ENCODE assay signal across 20 cellular contexts in the genomic region with DNA sequence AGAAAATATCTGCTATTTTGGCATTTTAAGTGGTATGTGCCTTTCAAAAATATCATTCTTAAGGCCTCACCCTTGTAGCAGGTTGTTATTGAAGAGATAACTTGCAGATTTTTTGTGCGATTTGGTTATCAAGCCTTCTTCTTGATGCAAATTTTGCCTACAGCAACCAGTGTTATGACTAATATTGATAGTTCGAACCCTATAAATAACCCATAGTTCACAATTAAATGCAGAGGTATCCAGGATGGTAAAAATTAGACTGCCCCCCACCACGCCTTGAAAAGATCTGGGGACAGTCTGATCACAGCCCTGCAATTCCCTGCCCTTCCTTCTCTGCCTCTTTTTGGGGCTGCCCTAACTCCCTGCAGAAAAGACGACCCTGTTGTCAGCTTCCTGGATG.
DNase-seq lines count a peak whose midpoint lies in the region; ATAC-seq and TF ChIP-seq lines count a peak whose summit lies in the region.
"Had no signal": no experiment of that assay in that cellular context is flagged by ENCODE, and none has a peak within 500 bp of the region (broad histone marks: within the 10 kb centered on the region; RNA-seq: fewer than 3 reads in every experiment).

No MANE protein-coding gene starts in this region.

- no peaks in the 10 kb centered on the region for H4K20me1 ChIP-seq in DOHH2 (ENCODE audit: control insufficient read depth, insufficient read depth, low read depth, low read length)

- H3K4me1 ChIP-seq in DOHH2 (ENCODE audit: control insufficient read depth, low read length): peaks cover 100% of the 10 kb centered on the region
- H3K4me1 ChIP-seq: Peyer's patch had no signal

- no peaks in the 10 kb centered on the region for H3K27me3 ChIP-seq in DOHH2 (ENCODE audit: control insufficient read depth, low read length)
- H3K27me3 ChIP-seq: Peyer's patch had no signal

- peak; percentile 13 for DNase-seq in GM20000 (ENCODE audit: low spot score)
- no peak for DNase-seq in GM19240 (ENCODE audit: insufficient read length, low spot score)
- DNase-seq in kidney glomerular epithelial cell (lab: John Stamatoyannopoulos, UW): no peak
- DNase-seq in activated CD4-positive, alpha-beta T cell treated with anti-CD3 and anti-CD28 coated beads for 1 hour: no peak
- DNase-seq in epidermal melanocyte (ENCODE audit: insufficient read length, low spot score): no peak
- DNase-seq: Calu3; CD4-positive, alpha-beta memory T cell; DMS53; GM23248; HCEC 1CT; IMR-90; NCI-H1417; NCI-H1930; NCI-H2171; NCI-H748 treated with DMSO at 0.1 percent for 48 hours; Peyer's patch had no signal

- H3K4me2 ChIP-seq in DOHH2 (ENCODE audit: low read length): peak overlapping the region; percentile 59

- TF ChIP-seq CTCF in DOHH2 (IDR thresholded peaks at IDR 0.05; ENCODE audit: low read depth, low read length, poor library complexity, severe bottlenecking): no peak
- no peak for TF ChIP-seq CTCF in GM20000 (IDR thresholded peaks at IDR 0.05; ENCODE audit: extremely low read depth, missing control alignments)

- H3K36me3 ChIP-seq in DOHH2 (ENCODE audit: control insufficient read depth, low read length) (peaks cover 24% of the 10 kb centered on the region), KOPT-K1 (ENCODE audit: insufficient read depth, low read length) (no peaks in the 10 kb centered on the region)
- H3K36me3 ChIP-seq: Peyer's patch had no signal

- H3F3A ChIP-seq in DOHH2 (ENCODE audit: control insufficient read depth, insufficient read depth): peaks cover 64% of the 10 kb centered on the region

- H3K79me2 ChIP-seq in DOHH2 (ENCODE audit: control insufficient read depth, low read length): peaks cover 27% of the 10 kb centered on the region

- ATAC-seq in GM18517 (IDR thresholded peaks at IDR 0.05; ENCODE audit: unreplicated experiment): peak; percentile 29
- ATAC-seq: Right ventricle myocardium inferior had no signal

- H3K4me3 ChIP-seq in DOHH2 (ENCODE audit: low read length): peak overlapping the region; percentile 48
- H3K4me3 ChIP-seq: GM23248, Peyer's patch had no signal

- H3K9me3 ChIP-seq in DOHH2 (ENCODE audit: control insufficient read depth, insufficient read depth, low read length) (no peaks in the 10 kb centered on the region), KOPT-K1 (ENCODE audit: insufficient read depth, low read length, poor library complexity, severe bottlenecking) (peaks cover 11% of the 10 kb centered on the region)
- H3K9me3 ChIP-seq: Peyer's patch had no signal

- H3K9me2 ChIP-seq in DOHH2 (replicated peaks; ENCODE audit: control insufficient read depth, low read length): no peaks in the 10 kb centered on the region

- peak overlapping the region; percentile 97 for H3K27ac ChIP-seq in DOHH2 (ENCODE audit: low read depth, low read length)
- peak overlapping the region; percentile 62 for H3K27ac ChIP-seq in KOPT-K1 (ENCODE audit: low read depth, low read length, poor library complexity, severe bottlenecking)
- H3K27ac ChIP-seq: GM23248, Peyer's patch had no signal
